Comparison of ENCODE assay signal across 8 cellular contexts in genomic region chr7:100865971-100866720, GRCh38. TPM values are rescaled to one million over a fixed set of nuclear protein-coding genes. Genes with fewer than 3 reads are reported as not detected.
DNase-seq lines count a peak whose midpoint lies in the region; ATAC-seq and TF ChIP-seq lines count a peak whose summit lies in the region.

No MANE protein-coding gene starts in this region.

- H3K9me3 ChIP-seq in CD4-positive, CD25-positive, alpha-beta regulatory T cell (ENCODE audit: control insufficient read depth in 2 of 2, low read length in 2 of 2): no peaks in the 10 kb centered on the region
- H3K9me3 ChIP-seq in MM.1S (replicated peaks; ENCODE audit: insufficient read depth, low read length) (no peaks in the 10 kb centered on the region), iPS-20b (ENCODE audit: insufficient read depth, low read depth, low read length) (no peaks in the 10 kb centered on the region)

- TF ChIP-seq CTCF in MM.1S (IDR thresholded peaks at IDR 0.05; ENCODE audit: low read length): no peak

- H3K36me3 Mint-ChIP-seq in CD4-positive, CD25-positive, alpha-beta regulatory T cell: peaks cover 7% of the 10 kb centered on the region
- peaks cover 3% of the 10 kb centered on the region for H3K36me3 Mint-ChIP-seq in activated naive CD8-positive, alpha-beta T cell

- H3F3A ChIP-seq in MM.1S (ENCODE audit: insufficient read depth, low read length): no peaks in the 10 kb centered on the region

- no peak overlapping the region for H3K4me3 ChIP-seq in CD4-positive, CD25-positive, alpha-beta regulatory T cell (ENCODE audit: low read depth, low read length)
- no peak overlapping the region for H3K4me3 ChIP-seq in MM.1S (ENCODE audit: low read length)
- H3K4me3 ChIP-seq in iPS-20b (ENCODE audit: low read length): no peak overlapping the region

- H3K79me2 ChIP-seq in MM.1S (ENCODE audit: low read length): no peaks in the 10 kb centered on the region

- H3K4me3 Mint-ChIP-seq in CD4-positive, CD25-positive, alpha-beta regulatory T cell: peak overlapping the region in 2 of 4 donors; percentile 27 to 81
- peak overlapping the region; percentile 93 for H3K4me3 Mint-ChIP-seq in activated naive CD8-positive, alpha-beta T cell

- H3K9me2 ChIP-seq in MM.1S (replicated peaks; ENCODE audit: insufficient read depth, low read length): no peaks in the 10 kb centered on the region

- peaks cover 20% of the 10 kb centered on the region for H3K36me3 ChIP-seq in CD4-positive, CD25-positive, alpha-beta regulatory T cell (ENCODE audit: control insufficient read depth, insufficient read depth, low read length)
- no peaks in the 10 kb centered on the region for H3K36me3 ChIP-seq in MM.1S (replicated peaks; ENCODE audit: insufficient read depth, low read length)
- H3K36me3 ChIP-seq in iPS-20b (ENCODE audit: insufficient read depth, low read depth, low read length): peaks cover 40% of the 10 kb centered on the region

- ATAC-seq in CD4-positive, CD25-positive, alpha-beta regulatory T cell (ENCODE audit: low read depth in 2 of 2): peak; percentile 42 to 56
- ATAC-seq in HG02588 (IDR thresholded peaks at IDR 0.05; ENCODE audit: unreplicated experiment): no peak

- peak overlapping the region; percentile 55 for H3K27ac ChIP-seq in CD4-positive, CD25-positive, alpha-beta regulatory T cell (ENCODE audit: insufficient read depth, low read length, poor library complexity, severe bottlenecking)
- no peak overlapping the region for H3K27ac ChIP-seq in MM.1S (ENCODE audit: low read length)
- H3K27ac ChIP-seq in iPS-20b (ENCODE audit: low read length): peak overlapping the region; percentile 99

- H3K27ac Mint-ChIP-seq in CD4-positive, CD25-positive, alpha-beta regulatory T cell: peak overlapping the region in 2 of 3 donors; percentile 52 to 87
- H3K27ac Mint-ChIP-seq in activated naive CD8-positive, alpha-beta T cell: peak overlapping the region; percentile 95

- no peaks in the 10 kb centered on the region for H3K27me3 Mint-ChIP-seq in CD4-positive, CD25-positive, alpha-beta regulatory T cell
- H3K27me3 Mint-ChIP-seq in activated naive CD8-positive, alpha-beta T cell: no peaks in the 10 kb centered on the region

- H3K4me1 Mint-ChIP-seq in CD4-positive, CD25-positive, alpha-beta regulatory T cell: peaks cover 0 to 16% (median 2%) of the 10 kb centered on the region in 4 donors
- H3K4me1 Mint-ChIP-seq in activated naive CD8-positive, alpha-beta T cell (ENCODE audit: low read depth): peaks cover 12% of the 10 kb centered on the region

- H4K20me1 ChIP-seq in MM.1S (ENCODE audit: insufficient read depth, low read length): no peaks in the 10 kb centered on the region

- no peaks in the 10 kb centered on the region for H3K27me3 ChIP-seq in CD4-positive, CD25-positive, alpha-beta regulatory T cell (ENCODE audit: control insufficient read depth, insufficient read depth, low read length)
- H3K27me3 ChIP-seq in MM.1S (replicated peaks; ENCODE audit: insufficient read depth, low read length): no peaks in the 10 kb centered on the region
- no peaks in the 10 kb centered on the region for H3K27me3 ChIP-seq in iPS-20b (ENCODE audit: insufficient read depth, low read length)

- H3K4me2 ChIP-seq in MM.1S (ENCODE audit: low read depth, low read length): 0 out of 2 replicates have a peak overlapping the region, but pooled peaks have one; percentile 54

- H3K9me3 Mint-ChIP-seq in CD4-positive, CD25-positive, alpha-beta regulatory T cell: no peaks in the 10 kb centered on the region
- no peaks in the 10 kb centered on the region for H3K9me3 Mint-ChIP-seq in activated naive CD8-positive, alpha-beta T cell (ENCODE audit: low read depth)

- no peak overlapping the region for H3K9ac ChIP-seq in MM.1S (ENCODE audit: low read length)
- H3K9ac ChIP-seq in iPS-20b (ENCODE audit: low read depth, low read length): peak overlapping the region; percentile 98; the same call in 1 of the 2 replicates

- DNase-seq in CD4-positive, CD25-positive, alpha-beta regulatory T cell: peak; percentile 36 to 53 (median 46)
- DNase-seq in MM.1S: no peak
- peak; percentile 15 for DNase-seq in stimulated activated CD4-positive, alpha-beta T cell treated with anti-CD3 and anti-CD28 coated beads, Interleukin-4, amount 100 ng/mL, for 24 hours
- DNase-seq in SIG-M5 (lab: John Stamatoyannopoulos, UW): no peak
- no peak for DNase-seq in NK-92 (lab: John Stamatoyannopoulos, UW; ENCODE audit: unreplicated experiment)

- no peak overlapping the region for H2AFZ ChIP-seq in MM.1S (ENCODE audit: low read length)

- peaks cover 17% of the 10 kb centered on the region for H3K4me1 ChIP-seq in CD4-positive, CD25-positive, alpha-beta regulatory T cell (ENCODE audit: control insufficient read depth, insufficient read depth, low read length, poor library complexity, severe bottlenecking)
- H3K4me1 ChIP-seq in MM.1S (ENCODE audit: low read length) (no peaks in the 10 kb centered on the region), iPS-20b (ENCODE audit: insufficient read depth, low read length) (peaks cover 5% of the 10 kb centered on the region)

RNA-seq across cellular contexts. Expression of gene TRIP6, which starts 1.0 kb away (rescaled TPM):
- total RNA-seq in CD4-positive, CD25-positive, alpha-beta regulatory T cell: 8.4 TPM
- 1 to 10 TPM; 2.8 to 5.8 (median 3.5) TPM for polyA plus RNA-seq in CD4-positive, CD25-positive, alpha-beta regulatory T cell

RNA-seq across cellular contexts. Expression of gene SRRT, which starts 8.8 kb away (rescaled TPM):
- 234 TPM for total RNA-seq in CD4-positive, CD25-positive, alpha-beta regulatory T cell
- polyA plus RNA-seq in CD4-positive, CD25-positive, alpha-beta regulatory T cell: 10 to 100 TPM; 31.9 to 40.7 (median 36.7) TPM

RNA-seq across cellular contexts. Expression of gene SLC12A9, which starts 13.6 kb away (rescaled TPM):
- 42.7 TPM for total RNA-seq in CD4-positive, CD25-positive, alpha-beta regulatory T cell
- 1 to 10 TPM; 5.7 to 8.6 (median 6.1) TPM for polyA plus RNA-seq in CD4-positive, CD25-positive, alpha-beta regulatory T cell

RNA-seq across cellular contexts. Expression of gene UFSP1, which starts 23.4 kb away (rescaled TPM):
- 0.94 TPM for total RNA-seq in CD4-positive, CD25-positive, alpha-beta regulatory T cell
- polyA plus RNA-seq in CD4-positive, CD25-positive, alpha-beta regulatory T cell: 1 to 10 TPM in 3 of 4 donors, under 1 TPM in 1; 0.39 to 4.8 (median 1.9) TPM

RNA-seq across cellular contexts. Expression of gene ACHE, which starts 29.5 kb away (rescaled TPM):
- 0.20 TPM for total RNA-seq in CD4-positive, CD25-positive, alpha-beta regulatory T cell
- not detected for polyA plus RNA-seq in CD4-positive, CD25-positive, alpha-beta regulatory T cell

Comparison
In these comparisons a context has a peak if more than half of its experiments do, and no peak if none do; other contexts are left out.
1. DNase-seq: peak in CD4-positive, CD25-positive, alpha-beta regulatory T cell (3 of 3) and stimulated activated CD4-positive, alpha-beta T cell treated with anti-CD3 and anti-CD28 coated beads, Interleukin-4, amount 100 ng/mL, for 24 hours (single experiment); none in MM.1S (single experiment), SIG-M5 (single experiment) and NK-92 (single experiment).